ENCODE assay signal across 16 cellular contexts in the genomic region with DNA sequence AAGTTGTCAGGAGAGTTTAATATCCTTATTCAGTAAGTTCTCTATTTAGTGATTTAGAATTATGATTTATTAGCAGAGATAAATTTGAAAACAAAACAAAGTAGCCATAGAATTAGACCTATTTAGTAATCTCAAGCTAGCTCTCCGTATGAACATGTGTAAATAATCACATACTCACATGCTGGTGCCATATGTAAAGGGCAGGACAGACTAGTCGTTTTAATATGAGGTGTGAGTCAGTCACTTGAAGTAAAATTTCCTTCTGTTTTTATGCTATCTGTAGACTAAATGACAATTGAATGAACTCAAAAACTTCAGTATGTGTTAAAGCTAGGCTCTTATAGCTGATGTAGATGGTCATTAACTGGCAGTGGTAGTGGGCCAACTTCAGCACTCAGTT.
DNase-seq lines count a peak whose midpoint lies in the region; ATAC-seq, FAIRE-seq and TF ChIP-seq lines count a peak whose summit lies in the region.
"Had no signal": no experiment of that assay in that cellular context is flagged by ENCODE, and none has a peak within 500 bp of the region (broad histone marks: within the 10 kb centered on the region; RNA-seq: fewer than 3 reads in every experiment).

No MANE protein-coding gene starts in this region.

- no peaks in the 10 kb centered on the region for H3K9me3 Mint-ChIP-seq in CD8-positive, alpha-beta T cell
- H3K9me3 Mint-ChIP-seq: CD8-positive, alpha-beta memory T cell; IgD-negative memory B cell had no signal

- peak; percentile 77 for FAIRE-seq in GM19239 (lab: Jason Lieb, UNC)
- FAIRE-seq: GM12878, GM18507 had no signal

- CTCF ChIA-PET in CD8-positive, alpha-beta T cell (lab: Charles Lee) = interaction anchor here (1.4 kb wide), 1 partner anchor 11 kb away, joined by 5 read pairs; no protein-coding TSS in a partner anchor

- H3K4me3 ChIP-seq in CD8-positive, alpha-beta T cell (ENCODE audit: low read depth, low read length) = no peak overlapping the region
- no peak overlapping the region for H3K4me3 ChIP-seq in HFF-Myc (replicated peaks; ENCODE audit: low read depth, low read length)
- no peak overlapping the region for H3K4me3 ChIP-seq in fibroblast of mammary gland (ENCODE audit: control insufficient read depth, low read depth, low read length)
- H3K4me3 ChIP-seq: GM12878 had no signal

- H3K27ac ChIP-seq in CD8-positive, alpha-beta T cell (ENCODE audit: low read depth, low read length) = no peak overlapping the region
- H3K27ac ChIP-seq: C4-2B had no signal

- H3K36me3 Mint-ChIP-seq in CD8-positive, alpha-beta T cell = peaks cover 65% of the 10 kb centered on the region

- DNase-seq in CD8-positive, alpha-beta T cell = no peak
- DNase-seq in GM19239 (ENCODE audit: insufficient read length, low spot score) (no peak), HFF-Myc (ENCODE audit: extremely low read depth, low read depth) (peak; percentile 35), fibroblast of mammary gland (ENCODE audit: low read depth) (peak; percentile 54), NCI-H345 treated with DMSO at 0.1 percent for 48 hours (lab: John Stamatoyannopoulos, UW; ENCODE audit: unreplicated experiment) (no peak), hepatic stellate cell (ENCODE audit: low spot score) (no peak)
- DNase-seq: BE2C; Caco-2; CD8-positive, alpha-beta memory T cell; DND-41; KG1 had no signal

- peaks cover 21% of the 10 kb centered on the region for H3K36me3 ChIP-seq in CD8-positive, alpha-beta T cell (ENCODE audit: insufficient read depth, low read length)

- POLR2A ChIA-PET in CD8-positive, alpha-beta T cell (lab: Charles Lee) = no interaction called here

- intact Hi-C loops in CD8-positive, alpha-beta T cell (cut with DNase I, micrococcal nuclease) = no loop called here

- no peak for TF ChIP-seq CTCF in CD8-positive, alpha-beta T cell (IDR thresholded peaks at IDR 0.05)
- TF ChIP-seq CTCF in HFF-Myc (IDR thresholded peaks at IDR 0.05; ENCODE audit: low read depth, low read length, missing control alignments) (no peak), fibroblast of mammary gland (conservative IDR thresholded peaks at IDR 0.05; ENCODE audit: control insufficient read depth, insufficient read depth, low read depth, low read length) (no peak)

- peaks cover 68% of the 10 kb centered on the region for H3K4me1 Mint-ChIP-seq in CD8-positive, alpha-beta T cell (ENCODE audit: low read depth)

- H3K4me3 Mint-ChIP-seq in CD8-positive, alpha-beta T cell = no peak overlapping the region
- H3K4me3 Mint-ChIP-seq: IgD-negative memory B cell had no signal

- H3K27me3 ChIP-seq in CD8-positive, alpha-beta T cell (ENCODE audit: insufficient read depth, low read length) = no peaks in the 10 kb centered on the region
- H3K27me3 ChIP-seq: BE2C had no signal

- H3K9me3 ChIP-seq in CD8-positive, alpha-beta T cell (ENCODE audit: low read length) = no peaks in the 10 kb centered on the region
- H3K9me3 ChIP-seq: BE2C, Caco-2 had no signal

- no peak for ATAC-seq in CD8-positive, alpha-beta T cell
- no peak for ATAC-seq in activated CD4-positive, CD25-positive, alpha-beta regulatory T cell treated with anti-CD3 and anti-CD28 coated beads, Interleukin-2, amount 50 U/mL, for 24 hours
- ATAC-seq: GM12878 had no signal

- H3K27me3 Mint-ChIP-seq in CD8-positive, alpha-beta T cell (ENCODE audit: low read depth) = no peaks in the 10 kb centered on the region
- H3K27me3 Mint-ChIP-seq: CD8-positive, alpha-beta memory T cell; IgD-negative memory B cell had no signal

- peak overlapping the region; percentile 20 for H3K27ac Mint-ChIP-seq in CD8-positive, alpha-beta T cell
- H3K27ac Mint-ChIP-seq: IgD-negative memory B cell had no signal

- H3K4me1 ChIP-seq in CD8-positive, alpha-beta T cell (ENCODE audit: insufficient read depth, low read length) = peaks cover 25% of the 10 kb centered on the region
- H3K4me1 ChIP-seq: BE2C, Caco-2 had no signal

Comparison
In these comparisons a context has a peak if more than half of its experiments do, and no peak if none do; other contexts are left out.
1. DNase-seq: peak in HFF-Myc (single experiment) and fibroblast of mammary gland (single experiment); none in CD8-positive, alpha-beta T cell (0 of 7), GM19239 (single experiment), NCI-H345 treated with DMSO at 0.1 percent for 48 hours (single experiment) and hepatic stellate cell (single experiment).